Comparison of ENCODE assay signal across 21 cellular contexts in the genomic region with DNA sequence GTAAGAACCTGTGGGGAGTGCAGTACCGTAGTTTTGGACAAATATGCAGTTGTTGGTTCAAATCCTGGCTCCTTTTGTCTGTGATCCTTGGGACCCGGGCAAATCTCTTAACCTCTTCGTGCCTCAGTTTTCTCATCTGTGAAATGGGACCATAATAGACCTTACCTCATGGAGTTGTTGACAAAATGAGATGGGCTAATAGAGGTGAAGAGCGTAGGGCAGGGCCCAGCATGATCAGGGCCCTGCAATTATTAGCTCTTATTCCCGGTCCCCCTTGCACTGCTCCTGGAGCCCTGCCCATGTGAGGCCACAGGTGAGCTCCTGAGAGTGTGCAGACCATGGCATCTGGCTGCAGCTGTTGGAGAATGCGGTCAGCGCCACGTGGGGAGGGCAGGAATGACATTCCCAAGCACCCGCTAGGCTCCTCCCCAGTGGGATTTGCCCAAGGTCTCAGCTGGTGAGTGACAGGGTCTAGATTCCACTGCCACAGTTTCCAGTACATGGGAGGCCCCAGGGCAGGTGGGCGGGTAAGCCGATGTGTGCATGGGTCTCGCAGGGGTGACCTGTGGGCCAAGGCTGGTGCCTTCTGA. TPM values are rescaled to one million over a fixed set of nuclear protein-coding genes. Genes with fewer than 3 reads are reported as not detected.
DNase-seq lines count a peak whose midpoint lies in the region; ATAC-seq, FAIRE-seq and TF ChIP-seq lines count a peak whose summit lies in the region.
"Had no signal": no experiment of that assay in that cellular context is flagged by ENCODE, and none has a peak within 500 bp of the region (broad histone marks: within the 10 kb centered on the region; RNA-seq: fewer than 3 reads in every experiment).

No MANE protein-coding gene starts in this region.

- H3K27ac ChIP-seq in IMR-90 (ENCODE audit: insufficient read depth, low read length) (peak overlapping the region; percentile 66; the same call in 1 of the 2 replicates), K562 (ENCODE audit: extremely low read depth, low read depth, low read length) (no peak overlapping the region), mesenchymal stem cell (ENCODE audit: low read length, poor library complexity, severe bottlenecking) (peak overlapping the region; percentile 92), breast epithelium (peak overlapping the region in 1 of 2 donors; percentile 13)
- H3K27ac ChIP-seq: C4-2B, suprapubic skin had no signal

- H3K79me2 ChIP-seq in K562 (ENCODE audit: control insufficient read depth, insufficient read depth, low read length) = no peaks in the 10 kb centered on the region

- H3K4me2 ChIP-seq in IMR-90 (ENCODE audit: low read depth, low read length) (no peak overlapping the region), K562 (ENCODE audit: insufficient read depth, low read length) (no peak overlapping the region), mesenchymal stem cell (ENCODE audit: low read length, poor library complexity, severe bottlenecking) (no peak overlapping the region)

- peak overlapping the region; percentile 31 for H2AK9ac ChIP-seq in IMR-90 (replicated peaks; ENCODE audit: low read depth, low read length, poor library complexity)

- H3K4me3 ChIP-seq in IMR-90 (ENCODE audit: insufficient read depth, low read depth, low read length) (no peak overlapping the region), K562 (no peak overlapping the region), mesenchymal stem cell (ENCODE audit: insufficient read depth in 1 of 2, low read depth in 1 of 2, low read length in 2 of 2) (no peak overlapping the region), breast epithelium (no peak overlapping the region)
- H3K4me3 ChIP-seq: suprapubic skin had no signal

- no peak for TF ChIP-seq EP300 in K562 (IDR thresholded peaks at IDR 0.05; ENCODE audit: low read length)

- H3K4me1 ChIP-seq in IMR-90 (ENCODE audit: control insufficient read depth, insufficient read depth, low read length) (peaks cover 63% of the 10 kb centered on the region), K562 (replicated peaks in 1 of 2; ENCODE audit: control insufficient read depth in 2 of 2, insufficient read depth in 2 of 2, low read length in 2 of 2) (peaks cover 0 to 14% of the 10 kb centered on the region in 2 experiments; a peak in 3 of 5 replicates), mesenchymal stem cell (ENCODE audit: control insufficient read depth, insufficient read depth, low read depth, low read length) (peaks cover 75% of the 10 kb centered on the region), breast epithelium (peaks cover 13 to 24% of the 10 kb centered on the region in 2 donors)

- H3K79me1 ChIP-seq in IMR-90 (ENCODE audit: low read depth in 1 of 2, low read length in 2 of 2) (peaks cover 54 to 98% of the 10 kb centered on the region in 2 experiments), mesenchymal stem cell (replicated peaks; ENCODE audit: low read length, poor library complexity, severe bottlenecking) (peaks cover 13% of the 10 kb centered on the region)

- H3K14ac ChIP-seq in IMR-90 (replicated peaks; ENCODE audit: low read depth, low read length) (peak overlapping the region; percentile 95), mesenchymal stem cell (ENCODE audit: low read length in 2 of 2) (peak overlapping the region in 1 of 2 experiments; percentile 39)

- 0 out of 2 replicates have a peak overlapping the region, but pooled peaks have one; percentile 2 for H3K23ac ChIP-seq in IMR-90 (ENCODE audit: low read depth, low read length)
- H3K23ac ChIP-seq in mesenchymal stem cell (ENCODE audit: low read length in 2 of 2) = no peak overlapping the region

- H3K9me1 ChIP-seq in IMR-90 (ENCODE audit: insufficient read depth, low read length) (peaks cover 61% of the 10 kb centered on the region), K562 (ENCODE audit: control insufficient read depth, insufficient read depth, low read length) (no peaks in the 10 kb centered on the region)

- peak overlapping the region; percentile 95; the same call in 1 of the 2 replicates for H2BK20ac ChIP-seq in IMR-90 (ENCODE audit: low read depth, low read length)

- H3K9ac ChIP-seq in IMR-90 (ENCODE audit: low read depth, low read length) (no peak overlapping the region), K562 (ENCODE audit: insufficient read depth in 1 of 2, low read depth in 2 of 2, low read length in 2 of 2) (0 out of 4 replicates have a peak overlapping the region, but pooled peaks of 1 of the 2 experiments have one; percentile 1), mesenchymal stem cell (ENCODE audit: low read length) (no peak overlapping the region)

- H3K36me3 ChIP-seq in IMR-90 (ENCODE audit: control insufficient read depth, insufficient read depth, low read length) (peaks cover 43% of the 10 kb centered on the region), K562 (ENCODE audit: control insufficient read depth, insufficient read depth, low read length) (no peaks in the 10 kb centered on the region), mesenchymal stem cell (ENCODE audit: control insufficient read depth in 1 of 2, insufficient read depth in 2 of 2, low read depth in 1 of 2, low read length in 2 of 2) (peaks cover 54 to 59% of the 10 kb centered on the region in 2 experiments), breast epithelium (no peaks in the 10 kb centered on the region)

- H2BK5ac ChIP-seq in IMR-90 (ENCODE audit: low read depth, low read length, poor library complexity, severe bottlenecking) (peak overlapping the region; percentile 70), mesenchymal stem cell (ENCODE audit: low read depth, low read length, poor library complexity, severe bottlenecking) (no peak overlapping the region)

- dilution Hi-C loops in IMR-90 (cut with HindIII; ENCODE audit: low sequenced_read_pairs, unreplicated experiment) = no loop called here

- no peak for TF ChIP-seq RAD21 in IMR-90 (IDR thresholded peaks at IDR 0.05; ENCODE audit: low read length)
- no peak for TF ChIP-seq RAD21 in K562 (CRISPR knock-in tag; conservative IDR thresholded peaks at IDR 0.05 in 1 of 2, IDR thresholded peaks at IDR 0.05 in 1 of 2)

- no peak overlapping the region for H3K56ac ChIP-seq in IMR-90 (ENCODE audit: extremely low read depth, insufficient read depth, low read length)

- CTCF ChIA-PET in IMR-90 (lab: Yijun Ruan, JAX) (interaction anchor here (2.6 kb wide), 1 partner anchor 172 kb away, joined by 7 read pairs; no protein-coding TSS in a partner anchor), K562 (lab: Yijun Ruan, JAX; ENCODE audit: low intra/inter-chr PET ratio) (no interaction called here)

- TF ChIP-seq POLR2A in IMR-90 (IDR thresholded peaks at IDR 0.05; ENCODE audit: low read depth, low read length) = no peak
- TF ChIP-seq POLR2A in K562 (conservative IDR thresholded peaks at IDR 0.05) = no peak
- no peak for TF ChIP-seq POLR2A in breast epithelium (IDR thresholded peaks at IDR 0.05)

- 0 out of 3 replicates have a peak overlapping the region, but pooled peaks have one; percentile 60 for H2BK15ac ChIP-seq in IMR-90 (ENCODE audit: low read depth, low read length)
- H2BK15ac ChIP-seq in mesenchymal stem cell (ENCODE audit: low read depth, poor library complexity, severe bottlenecking) = no peak overlapping the region

- no peak for FAIRE-seq in K562 (lab: Jason Lieb, UNC)
- no peak for FAIRE-seq in urothelium cell line (lab: Jason Lieb, UNC)
- FAIRE-seq: islet of Langerhans had no signal

- H3K18ac ChIP-seq in IMR-90 (ENCODE audit: low read depth, low read length) = peak overlapping the region; percentile 20; the same call in 1 of the 2 replicates
- peak overlapping the region; percentile 40 to 44 for H3K18ac ChIP-seq in mesenchymal stem cell (ENCODE audit: low read depth in 1 of 2, low read length in 2 of 2)

- H4K91ac ChIP-seq in IMR-90 (ENCODE audit: insufficient read depth, low read depth, low read length) = peak overlapping the region; percentile 97
- peak overlapping the region; percentile 67 for H4K91ac ChIP-seq in mesenchymal stem cell (ENCODE audit: low read length)

- WGBS in IMR-90 (ENCODE audit: extremely low coverage in 2 of 2, insufficient read length in 1 of 2), 2 experiments = 80% methylated on average over 2 of the region's 12 CpGs; no CpG with 5 or more reads in 1 of the 2 experiments
- 48% methylated on average over 11 of the region's 12 CpGs for WGBS in K562 (ENCODE audit: insufficient coverage, low coverage, missing lambda C conversion rate)
- 86% methylated on average over 12 of the region's 12 CpGs for WGBS in mesenchymal stem cell

- peak overlapping the region; percentile 64 to 96; a peak in 3 of 4 replicates for H4K8ac ChIP-seq in IMR-90 (ENCODE audit: low read depth in 2 of 2, low read length in 2 of 2)
- peak overlapping the region; percentile 73 for H4K8ac ChIP-seq in mesenchymal stem cell (ENCODE audit: low read length)

- ATAC-seq in IMR-90 (ENCODE audit: low read depth) = no peak
- ATAC-seq in K562 = no peak

- no TSS peak for BruUV-seq in IMR-90 (replicated peaks; lab: Mats Ljungman, UMichigan)
- BruUV-seq in K562 (replicated peaks; lab: Mats Ljungman, UMichigan) = no TSS peak

- H2AFZ ChIP-seq in IMR-90 (replicated peaks; ENCODE audit: low read length, poor library complexity) = no peak overlapping the region
- no peak overlapping the region for H2AFZ ChIP-seq in K562 (ENCODE audit: low read depth, low read length)
- no peak overlapping the region for H2AFZ ChIP-seq in mesenchymal stem cell (ENCODE audit: low read depth, low read length)

- H3K27me3 ChIP-seq in IMR-90 (ENCODE audit: control insufficient read depth, insufficient read depth, low read length) = no peaks in the 10 kb centered on the region
- no peaks in the 10 kb centered on the region; a peak in 1 of 5 replicates for H3K27me3 ChIP-seq in K562 (ENCODE audit: control insufficient read depth in 2 of 2, insufficient read depth in 2 of 2, low read length in 2 of 2)
- no peaks in the 10 kb centered on the region for H3K27me3 ChIP-seq in mesenchymal stem cell (ENCODE audit: control insufficient read depth in 1 of 2, insufficient read depth in 1 of 2, low read length in 2 of 2)
- no peaks in the 10 kb centered on the region for H3K27me3 ChIP-seq in breast epithelium
- H3K27me3 ChIP-seq: suprapubic skin had no signal

- TF ChIP-seq CTCF in IMR-90 (conservative IDR thresholded peaks at IDR 0.05; ENCODE audit: low read depth, low read length) (no peak), K562 (IDR thresholded peaks at IDR 0.05 in 2 of 3, conservative IDR thresholded peaks at IDR 0.05 in 1 of 3; ENCODE audit: insufficient read depth in 2 of 3, low read depth in 1 of 3, low read length in 3 of 3) (no peak), breast epithelium (IDR thresholded peaks at IDR 0.05) (no peak)

- in situ Hi-C loops in IMR-90 (cut with MboI; ENCODE audit: low sequenced_read_pairs) = no loop called here
- in situ Hi-C loops in K562 (cut with MboI) = no loop called here

- H2BK120ac ChIP-seq in IMR-90 (ENCODE audit: low read depth, low read length) = peak overlapping the region; percentile 98
- H2BK120ac ChIP-seq in mesenchymal stem cell (ENCODE audit: low read depth, low read length) = peak overlapping the region; percentile 55

- DNase-seq in IMR-90 (no peak), K562 (ENCODE audit: extremely low read depth in 1 of 4, low spot score in 3 of 4) (no peak), mesenchymal stem cell (peak; percentile 71), urothelium cell line (ENCODE audit: low spot score) (peak; percentile 56), SK-N-DZ (ENCODE audit: low spot score) (no peak), mucosa of gallbladder (ENCODE audit: low spot score) (no peak), breast epithelium (ENCODE audit: low spot score in 2 of 2) (no peak)
- DNase-seq: activated CD4-positive, alpha-beta T cell treated with anti-CD3 and anti-CD28 coated beads, Interleukin-2, amount 50 U/mL, for 4 hours; activated naive CD4-positive, alpha-beta T cell treated with anti-CD3 and anti-CD28 coated beads, Interleukin-2, amount 10 ng/mL, durations not matched to agents 7 days and 5 days; dermis blood vessel endothelial cell; DMS79; H9; Kasumi-1; midbrain; NCI-H1436; NCI-H82; stimulated activated CD4-positive, alpha-beta T cell treated with anti-CD3 and anti-CD28 coated beads, Interleukin-4, amount 100 ng/mL, for 1 hour; SW 1271 had no signal

- H2AK5ac ChIP-seq in IMR-90 (ENCODE audit: low read depth, low read length) (peak overlapping the region; percentile 78), mesenchymal stem cell (ENCODE audit: low read length, severe bottlenecking) (peak overlapping the region; percentile 89)

- intact Hi-C loops in IMR-90 (cut with micrococcal nuclease) = no loop called here
- intact Hi-C loops in K562 (cut with micrococcal nuclease) = no loop called here
- intact Hi-C loops in breast epithelium (cut with DNase I; ENCODE audit: low total_unique reads) = no loop called here

- POLR2A ChIA-PET in IMR-90 (lab: Charles Lee; ENCODE audit: unreplicated experiment) = no interaction called here
- POLR2A ChIA-PET in K562 (lab: Yijun Ruan, JAX) = interaction anchor here (1.7 kb wide), 1 partner anchor 10 kb away, joined by 6 read pairs; no protein-coding TSS in a partner anchor

- H4K20me1 ChIP-seq in IMR-90 (ENCODE audit: insufficient read depth, low read length) (peaks cover 29% of the 10 kb centered on the region), K562 (replicated peaks; ENCODE audit: control insufficient read depth, insufficient read depth, low read length) (peaks cover 57% of the 10 kb centered on the region)

- H3K4ac ChIP-seq in IMR-90 (ENCODE audit: low read depth, low read length) (peak overlapping the region; percentile 99), mesenchymal stem cell (ENCODE audit: low read depth in 1 of 2, low read length in 2 of 2) (peak overlapping the region in 1 of 2 experiments; percentile 34)

- H4K5ac ChIP-seq in IMR-90 (ENCODE audit: low read depth, low read length) = peak overlapping the region; percentile 71

- no peaks in the 10 kb centered on the region for H3K9me3 ChIP-seq in IMR-90 (ENCODE audit: control insufficient read depth, insufficient read depth, low read length)
- no peaks in the 10 kb centered on the region for H3K9me3 ChIP-seq in K562 (replicated peaks; ENCODE audit: control insufficient read depth, insufficient read depth, low read depth, low read length)
- no peaks in the 10 kb centered on the region for H3K9me3 ChIP-seq in mesenchymal stem cell (ENCODE audit: control insufficient read depth, low read length)
- no peaks in the 10 kb centered on the region for H3K9me3 ChIP-seq in breast epithelium
- H3K9me3 ChIP-seq: suprapubic skin had no signal

- H2BK12ac ChIP-seq in mesenchymal stem cell (ENCODE audit: low read length in 2 of 2) = peak overlapping the region; percentile 42 to 51

RNA-seq across cellular contexts. Expression of a gene that starts 41.0 kb away (rescaled TPM):
- total RNA-seq in IMR-90 (2012; rRNA removed) (77.8 and 79.9 TPM in 2 replicates), K562 (2014; rRNA removed) (8.0 and 11.4 TPM in 2 replicates), K562 (2014; rRNA removed; fragmentation: Illumina TruSeq; extraction: Trizol) (6.1 and 6.9 TPM in 2 replicates), K562 (2015; rRNA removed; fragmentation: Illumina TruSeq; extraction: Trizol) (7.9 and 8.4 TPM in 2 replicates), K562 (2021) (19.0 and 19.7 TPM in 2 replicates), mucosa of gallbladder (96.7 TPM), breast epithelium (10 to 100 TPM; 17.8 to 31.5 (median 22.2) TPM)
- polyA plus RNA-seq in IMR-90 (2012; rRNA removed) (110 and 112 TPM in 2 replicates), K562 (2011; rRNA removed) (12.1 and 27.8 TPM in 2 replicates), K562 (2014; fragmentation: Illumina TruSeq; extraction: Trizol) (12.5 and 12.9 TPM in 2 replicates), K562 (2014; fragmentation: Nextera tagmentation; extraction: Ambion mirVana) (1 to 10 TPM; 3.1 to 3.5 TPM), K562 (2014; rRNA removed) (9.5 and 13.1 TPM in 2 replicates)
- polyA plus RNA-seq in IMR-90 (2012; cell fraction: cytosol; rRNA removed) = 55.9 and 71.1 TPM in 2 replicates
- polyA plus RNA-seq in IMR-90 (2012; cell fraction: nucleus; rRNA removed; ENCODE audit: low replicate concordance) = 133 and 147 TPM in 2 replicates
- total RNA-seq in K562 (2011; cell fraction: chromatin; rRNA removed; ENCODE audit: low replicate concordance) = 11.0 and 26.4 TPM in 2 replicates
- total RNA-seq in K562 (2011; cell fraction: nucleolus; rRNA removed) = 6.4 and 7.7 TPM in 2 replicates
- total RNA-seq in K562 (2011; cell fraction: nucleoplasm; rRNA removed) = 8.4 and 9.9 TPM in 2 replicates
- polyA plus RNA-seq in K562 (2011; cell fraction: cytosol; rRNA removed) = 20.4 and 25.6 TPM in 2 replicates
- polyA plus RNA-seq in K562 (2011; cell fraction: nucleus; rRNA removed) = 13.6 and 24.6 TPM in 2 replicates
- 8.5 and 12.5 TPM in 2 replicates for polyA plus RNA-seq in K562 (2012)
- 24.9 and 49.3 TPM in 2 replicates for polyA minus RNA-seq in K562 (2011; rRNA and poly(A)+ RNA removed)
- polyA minus RNA-seq in K562 (2011; cell fraction: cytosol; rRNA and poly(A)+ RNA removed) = 10.0 and 18.9 TPM in 2 replicates
- 4.8 and 27.3 TPM in 2 replicates for polyA minus RNA-seq in K562 (2011; cell fraction: nucleus; rRNA and poly(A)+ RNA removed)
- polyA plus RNA-seq in mesenchymal stem cell (2013, experiment 1 of 2) = 99.8 TPM
- polyA plus RNA-seq in mesenchymal stem cell (2013, experiment 2 of 2) = 97.5 TPM
- polyA plus RNA-seq in SK-N-DZ (2014; cell fraction: cytosol; rRNA removed) = not detected in 2 replicates
- polyA plus RNA-seq in SK-N-DZ (2014; cell fraction: nucleus; rRNA removed) = not detected in 2 replicates

Comparison
In these comparisons a context has a peak if more than half of its experiments do, and no peak if none do; other contexts are left out.
1. DNase-seq: peak in mesenchymal stem cell (single experiment) and urothelium cell line (single experiment); none in IMR-90 (single experiment), K562 (0 of 4), SK-N-DZ (single experiment), mucosa of gallbladder (single experiment) and breast epithelium (0 of 2).